ENCODE assay signal across 12 cellular contexts in genomic region chr15:51969728-51970127, GRCh38. TPM values are rescaled to one million over a fixed set of nuclear protein-coding genes. Genes with fewer than 3 reads are reported as not detected.
DNase-seq lines count a peak whose midpoint lies in the region; TF ChIP-seq lines count a peak whose summit lies in the region.
"Had no signal": no experiment of that assay in that cellular context is flagged by ENCODE, and none has a peak within 500 bp of the region (broad histone marks: within the 10 kb centered on the region; RNA-seq: fewer than 3 reads in every experiment).

No MANE protein-coding gene starts in this region.

- H3K4me1 ChIP-seq in endodermal cell (ENCODE audit: control insufficient read depth, insufficient read depth, low read length) (peaks cover 2% of the 10 kb centered on the region), spleen (peaks cover 5 to 31% (median 22%) of the 10 kb centered on the region in 6 donors)

- DNase-seq in AG09309 (ENCODE audit: low read depth) (peak; percentile 16), EH (ENCODE audit: low read depth) (peak; percentile 83), OCI-M1 (lab: John Stamatoyannopoulos, UW) (peak; percentile 36), endodermal cell (no peak), spleen (no peak), NAMALWA (ENCODE audit: low spot score) (no peak), NCI-H1436 treated with DMSO at 0.1 percent for 48 hours (lab: John Stamatoyannopoulos, UW) (no peak)
- DNase-seq in effector CD4-positive, alpha-beta T cell = no peak
- DNase-seq: activated B cell treated with CpG ODN at 0.5 μM for 24 hours; lower lobe of right lung; NCI-H748 treated with DMSO at 0.1 percent for 48 hours; stimulated activated naive CD4-positive, alpha-beta T cell treated with Interleukin-2 at 50 U/mL for 16 hours had no signal

- H3K36me3 ChIP-seq in endodermal cell (ENCODE audit: control insufficient read depth, insufficient read depth, low read length) = peaks cover 13% of the 10 kb centered on the region
- H3K36me3 ChIP-seq in spleen = peaks cover 0 to 35% (median 12%) of the 10 kb centered on the region in 6 donors

- H3K27me3 ChIP-seq in endodermal cell (ENCODE audit: control insufficient read depth, insufficient read depth, low read length, poor library complexity, severe bottlenecking) (no peaks in the 10 kb centered on the region), spleen (replicated peaks in 1 of 7) (no peaks in the 10 kb centered on the region)

- intact Hi-C loops in spleen (cut with DNase I; ENCODE audit: low total_unique reads) = no loop called here

- TF ChIP-seq POLR2A in spleen (IDR thresholded peaks at IDR 0.05) = no peak

- H3K4me3 Mint-ChIP-seq in endodermal cell = peak overlapping the region; percentile 97

- H3K9me3 ChIP-seq in endodermal cell (ENCODE audit: control insufficient read depth, low read length) (peaks cover 15% of the 10 kb centered on the region), spleen (peaks cover 0 to 30% (median 23%) of the 10 kb centered on the region in 8 donors)

- peaks cover 34% of the 10 kb centered on the region for H3K36me3 Mint-ChIP-seq in endodermal cell (ENCODE audit: low read depth)

- no peak overlapping the region for H3K9ac ChIP-seq in endodermal cell (ENCODE audit: extremely low read depth, low read length, poor library complexity, severe bottlenecking)

- H3K9me3 Mint-ChIP-seq in endodermal cell = peaks cover 8% of the 10 kb centered on the region

- no peaks in the 10 kb centered on the region for H3K27me3 Mint-ChIP-seq in endodermal cell (ENCODE audit: insufficient read depth)
- H3K27me3 Mint-ChIP-seq: activated B cell treated with CpG ODN at 0.5 μM for 24 hours had no signal

- H3K4me1 Mint-ChIP-seq in endodermal cell = peaks cover 12% of the 10 kb centered on the region

- no peak for TF ChIP-seq CTCF in AG09309 (IDR thresholded peaks at IDR 0.05; ENCODE audit: control insufficient read depth, insufficient read depth, low read depth, low read length, missing control alignments)
- no peak for TF ChIP-seq CTCF in endodermal cell (conservative IDR thresholded peaks at IDR 0.05)
- TF ChIP-seq CTCF in spleen (IDR thresholded peaks at IDR 0.05 in 8 of 11, conservative IDR thresholded peaks at IDR 0.05 in 3 of 11) = no peak

- 92 to 99% methylated on average over 4 of the region's 4 CpGs for WGBS in endodermal cell (ENCODE audit: insufficient coverage in 1 of 2, insufficient read length in 1 of 2), 2 experiments
- WGBS in spleen, 5 donors = 86 to 96% (median 90%) methylated on average over 4 of the region's 4 CpGs

- peak overlapping the region; percentile 21 for H3K27ac Mint-ChIP-seq in endodermal cell

- H3K27ac ChIP-seq in endodermal cell (ENCODE audit: low read depth, low read length) (no peak overlapping the region), spleen (no peak overlapping the region)
- H3K27ac ChIP-seq: lower lobe of right lung had no signal

- H3K4me3 ChIP-seq in AG09309 (ENCODE audit: control insufficient read depth, low read depth, low read length) (no peak overlapping the region), endodermal cell (ENCODE audit: low read length) (peak overlapping the region; percentile 95), spleen (no peak overlapping the region)
- H3K4me3 ChIP-seq: lower lobe of right lung had no signal

RNA-seq across cellular contexts. Expression of gene LEO1, which starts 1.9 kb away (rescaled TPM):
- total RNA-seq in endodermal cell = 10 to 100 TPM; 25.6 to 26.5 TPM
- polyA plus RNA-seq in endodermal cell (2013, experiment 1 of 2) = 27.2 TPM
- polyA plus RNA-seq in endodermal cell (2013, experiment 2 of 2) = 31.1 TPM
- 10 to 100 TPM; 15.2 to 19.5 (median 17.1) TPM for total RNA-seq in spleen
- 10 to 100 TPM in 1 of 3 donors, 1 to 10 TPM in 2; 7.6 to 10.4 (median 8.7) TPM for polyA plus RNA-seq in spleen

RNA-seq across cellular contexts. Expression of gene MAPK6, which starts 49.3 kb away (rescaled TPM):
- total RNA-seq in endodermal cell = 10 to 100 TPM; 80.2 to 81.6 TPM
- polyA plus RNA-seq in endodermal cell (2013, experiment 1 of 2) = 81.4 TPM
- 81.6 TPM for polyA plus RNA-seq in endodermal cell (2013, experiment 2 of 2)
- total RNA-seq in spleen = 10 to 100 TPM; 17.9 to 28.3 (median 21.9) TPM
- polyA plus RNA-seq in spleen = 1 to 10 TPM; 3.9 to 7.7 (median 5.6) TPM

Comparison
In these comparisons a context has a peak if more than half of its experiments do, and no peak if none do; other contexts are left out.
1. DNase-seq: peak in AG09309 (single experiment), EH (single experiment) and OCI-M1 (single experiment); none in endodermal cell (single experiment), effector CD4-positive, alpha-beta T cell (single experiment), spleen (single experiment), NAMALWA (single experiment) and NCI-H1436 treated with DMSO at 0.1 percent for 48 hours (single experiment).